ENCODE assay signal across 19 cellular contexts in the genomic region with DNA sequence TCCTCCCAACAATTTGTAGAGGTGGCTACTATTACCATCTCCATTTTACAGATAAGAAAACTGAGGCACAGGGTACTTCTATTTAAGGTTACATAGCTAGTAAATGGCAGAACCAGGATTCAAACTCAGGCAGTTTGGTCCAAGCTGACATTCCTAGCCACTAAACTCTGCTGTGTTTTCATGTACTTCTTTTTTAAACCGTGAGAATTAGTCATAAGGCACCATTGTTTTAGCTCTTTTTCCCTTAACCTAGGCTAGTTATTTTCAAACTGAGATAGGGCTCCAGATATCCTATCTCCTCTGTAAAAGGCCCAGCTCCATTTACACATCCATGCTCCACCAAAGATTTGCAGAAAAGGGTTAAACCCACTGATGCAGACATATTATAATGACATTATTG.
DNase-seq lines count a peak whose midpoint lies in the region; ATAC-seq and TF ChIP-seq lines count a peak whose summit lies in the region.
"Had no signal": no experiment of that assay in that cellular context is flagged by ENCODE, and none has a peak within 500 bp of the region (broad histone marks: within the 10 kb centered on the region; RNA-seq: fewer than 3 reads in every experiment).

No MANE protein-coding gene starts in this region.

- ATAC-seq in gastroesophageal sphincter, result no peak

- H4K20me1 ChIP-seq in mammary epithelial cell (ENCODE audit: insufficient read depth, low read length) (no peaks in the 10 kb centered on the region), osteoblast (ENCODE audit: insufficient read depth, low read length) (no peaks in the 10 kb centered on the region)

- H3K36me3 Mint-ChIP-seq in MCF 10A (ENCODE audit: insufficient read depth, unreplicated experiment), result peaks cover 58% of the 10 kb centered on the region
- H3K36me3 Mint-ChIP-seq: CD14-positive monocyte had no signal

- peaks cover 66% of the 10 kb centered on the region for H3K4me1 Mint-ChIP-seq in MCF 10A (ENCODE audit: insufficient read depth, unreplicated experiment)

- POLR2A ChIA-PET in MCF 10A (lab: Yijun Ruan, JAX), result interaction anchor here (0.7 to 30.6 kb wide), 11 partner anchors 10 to 123 kb away, joined by 3 to 881 read pairs (median 5); partner anchors contain the start of gene PTPN14

- intact Hi-C loops in MCF 10A (cut with micrococcal nuclease), result no loop called here
- intact Hi-C loops in mammary epithelial cell (cut with micrococcal nuclease), result no loop called here
- intact Hi-C loops in ovary (cut with DNase I), result no loop called here

- DNase-seq in MCF 10A (ENCODE audit: unreplicated experiment), result no peak
- no peak for DNase-seq in mammary epithelial cell
- DNase-seq in dermis blood vessel endothelial cell, result peak; percentile 58
- DNase-seq in osteoblast (ENCODE audit: insufficient read length, low spot score, missing footprints), result no peak
- DNase-seq in effector CD8-positive, alpha-beta T cell (lab: John Stamatoyannopoulos, UW), result no peak
- DNase-seq in ovary, result no peak
- DNase-seq in NCI-H226, result no peak
- DNase-seq: 8988T; DMS 273 treated with DMSO at 0.1 percent for 48 hours; DND-41; H7; NCI-H1105 treated with DMSO at 0.1 percent for 48 hours; NCI-H1694; NCI-H510A; NCI-H748 treated with DMSO at 0.1 percent for 48 hours; NK-92 treated with Interleukin-12 subunit alpha and Interleukin-12 subunit beta, amount 100 ng/mL, for 24 hours; SHP77 had no signal

- BruUV-seq in MCF 10A (replicated peaks; lab: Mats Ljungman, UMichigan) (no TSS peak), mammary epithelial cell (replicated peaks; lab: Mats Ljungman, UMichigan) (no TSS peak)

- TF ChIP-seq EP300 in ovary (IDR thresholded peaks at IDR 0.05) (no peak), gastroesophageal sphincter (IDR thresholded peaks at IDR 0.05) (no peak)

- no peak overlapping the region for H3K9ac ChIP-seq in mammary epithelial cell (ENCODE audit: insufficient read depth, low read length)

- dilution Hi-C loops in mammary epithelial cell (cut with HindIII; ENCODE audit: low sequenced_read_pairs), result no loop called here

- no peaks in the 10 kb centered on the region for H3K27me3 ChIP-seq in mammary epithelial cell (ENCODE audit: insufficient read depth, low read length)
- no peaks in the 10 kb centered on the region for H3K27me3 ChIP-seq in osteoblast (ENCODE audit: insufficient read depth, low read length)
- no peaks in the 10 kb centered on the region for H3K27me3 ChIP-seq in ovary
- no peaks in the 10 kb centered on the region for H3K27me3 ChIP-seq in gastroesophageal sphincter

- H3K79me2 ChIP-seq in mammary epithelial cell (ENCODE audit: insufficient read depth, low read length) (peaks cover 98% of the 10 kb centered on the region), osteoblast (ENCODE audit: insufficient read depth, low read length) (peaks cover 99% of the 10 kb centered on the region)

- H3K4me3 Mint-ChIP-seq in MCF 10A (ENCODE audit: unreplicated experiment), result no peak overlapping the region
- H3K4me3 Mint-ChIP-seq: CD14-positive monocyte had no signal

- H3K4me2 ChIP-seq in mammary epithelial cell (ENCODE audit: insufficient read depth, low read depth, low read length), result no peak overlapping the region
- no peak overlapping the region for H3K4me2 ChIP-seq in osteoblast (ENCODE audit: insufficient read depth, low read length)

- TF ChIP-seq CTCF in MCF 10A (IDR thresholded peaks at IDR 0.05; ENCODE audit: unreplicated experiment), result no peak
- no peak for TF ChIP-seq CTCF in mammary epithelial cell (conservative IDR thresholded peaks at IDR 0.05 in 1 of 2, IDR thresholded peaks at IDR 0.05 in 1 of 2; ENCODE audit: extremely low read depth in 1 of 2, insufficient read depth in 1 of 2, low read depth in 1 of 2, low read length in 2 of 2)
- TF ChIP-seq CTCF in osteoblast (IDR thresholded peaks at IDR 0.05; ENCODE audit: extremely low read depth, low read depth, low read length), result no peak
- no peak for TF ChIP-seq CTCF in ovary (IDR thresholded peaks at IDR 0.05)
- no peak for TF ChIP-seq CTCF in gastroesophageal sphincter (IDR thresholded peaks at IDR 0.05)

- CTCF ChIA-PET in MCF 10A (lab: Yijun Ruan, JAX) (interaction anchor here (0.6 to 8.2 kb wide), 15 partner anchors 10 to 244 kb away, joined by 3 to 68 read pairs (median 4); no protein-coding TSS in a partner anchor), mammary epithelial cell (lab: Charles Lee; ENCODE audit: low non-redundant PET) (no interaction called here)

- H3K36me3 ChIP-seq in mammary epithelial cell (ENCODE audit: insufficient read depth, low read length) (peaks cover 4% of the 10 kb centered on the region), osteoblast (ENCODE audit: insufficient read depth, low read length) (peaks cover 27% of the 10 kb centered on the region), ovary (no peaks in the 10 kb centered on the region), gastroesophageal sphincter (peaks cover 0 to 2% of the 10 kb centered on the region in 2 donors)

- no peaks in the 10 kb centered on the region for H3K9me3 Mint-ChIP-seq in MCF 10A (ENCODE audit: unreplicated experiment)
- H3K9me3 Mint-ChIP-seq: CD14-positive monocyte had no signal

- H3K9me3 ChIP-seq in mammary epithelial cell (replicated peaks; ENCODE audit: insufficient read depth, low read length) (no peaks in the 10 kb centered on the region), osteoblast (ENCODE audit: low read depth, low read length) (no peaks in the 10 kb centered on the region), ovary (no peaks in the 10 kb centered on the region), gastroesophageal sphincter (no peaks in the 10 kb centered on the region)

- H3K27ac Mint-ChIP-seq in MCF 10A (ENCODE audit: low read depth, unreplicated experiment), result peak overlapping the region; percentile 61
- H3K27ac Mint-ChIP-seq: CD14-positive monocyte had no signal

- H3K27me3 Mint-ChIP-seq in MCF 10A (ENCODE audit: insufficient read depth, unreplicated experiment), result no peaks in the 10 kb centered on the region

- no peak overlapping the region for H2AFZ ChIP-seq in mammary epithelial cell (ENCODE audit: low read depth, low read length)
- no peak overlapping the region for H2AFZ ChIP-seq in osteoblast (ENCODE audit: low read length)

- WGBS in mammary epithelial cell (ENCODE audit: low coverage, missing lambda C conversion rate), result 27% methylated on average over 1 of the region's 1 CpG
- WGBS in ovary, 3 donors, result 34 to 63% (median 44%) methylated on average over 1 of the region's 1 CpG
- 35 to 43% methylated on average over 1 of the region's 1 CpG for WGBS in gastroesophageal sphincter (ENCODE audit: low coverage in 1 of 2), 2 donors

- no peak overlapping the region for H3K4me3 ChIP-seq in mammary epithelial cell (replicated peaks in 1 of 3; ENCODE audit: insufficient read depth in 1 of 3, low read depth in 2 of 3, low read length in 3 of 3)
- H3K4me3 ChIP-seq in osteoblast (ENCODE audit: insufficient read depth, low read length), result no peak overlapping the region
- no peak overlapping the region for H3K4me3 ChIP-seq in ovary
- H3K4me3 ChIP-seq in gastroesophageal sphincter, result no peak overlapping the region

- in situ Hi-C loops in mammary epithelial cell (cut with MboI; ENCODE audit: low sequenced_read_pairs in 2 of 2), result no loop called here

- H3K4me1 ChIP-seq in mammary epithelial cell (ENCODE audit: insufficient read depth, low read length) (peaks cover 60% of the 10 kb centered on the region), osteoblast (ENCODE audit: insufficient read depth, low read length) (peaks cover 53% of the 10 kb centered on the region), ovary (ENCODE audit: insufficient read depth) (no peaks in the 10 kb centered on the region), gastroesophageal sphincter (peaks cover 0 to 25% (median 6%) of the 10 kb centered on the region in 3 donors)

- H3K27ac ChIP-seq in mammary epithelial cell (ENCODE audit: insufficient read depth, low read depth, low read length), result no peak overlapping the region
- H3K27ac ChIP-seq in osteoblast (ENCODE audit: low read depth, low read length), result peak overlapping the region; percentile 55
- no peak overlapping the region for H3K27ac ChIP-seq in ovary
- no peak overlapping the region for H3K27ac ChIP-seq in gastroesophageal sphincter

- TF ChIP-seq POLR2A in ovary (IDR thresholded peaks at IDR 0.05) (no peak), gastroesophageal sphincter (IDR thresholded peaks at IDR 0.05) (no peak)
